Comparison of ENCODE assay signal across 23 cellular contexts in the genomic region with DNA sequence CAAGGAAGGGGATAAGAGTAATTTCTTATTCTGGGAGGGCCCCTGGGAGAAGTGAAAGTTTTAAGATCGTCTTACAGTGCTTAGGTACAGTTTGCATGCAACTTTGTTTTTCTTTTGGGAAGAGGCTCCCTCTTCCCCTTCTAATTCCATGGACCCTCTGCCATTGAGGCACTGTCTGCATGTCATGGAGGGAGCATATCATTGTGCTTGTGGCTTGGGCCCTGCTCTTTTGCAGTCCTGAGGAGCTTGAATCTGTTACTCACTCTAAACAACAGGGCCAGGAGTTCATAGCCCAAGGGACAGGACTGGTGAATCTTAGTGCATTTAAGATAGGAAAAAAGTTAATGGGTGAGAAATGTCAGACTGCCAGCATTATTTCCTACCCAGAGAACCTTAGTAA. TPM values are rescaled to one million over a fixed set of nuclear protein-coding genes. Genes with fewer than 3 reads are reported as not detected.
DNase-seq lines count a peak whose midpoint lies in the region; ATAC-seq, FAIRE-seq and TF ChIP-seq lines count a peak whose summit lies in the region.
"Had no signal": no experiment of that assay in that cellular context is flagged by ENCODE, and none has a peak within 500 bp of the region (broad histone marks: within the 10 kb centered on the region; RNA-seq: fewer than 3 reads in every experiment).

No MANE protein-coding gene starts in this region.

- H2AFZ ChIP-seq in astrocyte (ENCODE audit: low read depth, low read length) (no peak overlapping the region), smooth muscle cell (ENCODE audit: low read depth) (no peak overlapping the region)
- H2AFZ ChIP-seq: GM23338 had no signal

- TF ChIP-seq CTCF in astrocyte (IDR thresholded peaks at IDR 0.05; ENCODE audit: insufficient read depth, low read depth, low read length) (no peak), neural crest cell (conservative IDR thresholded peaks at IDR 0.05) (no peak), smooth muscle cell (IDR thresholded peaks at IDR 0.05; ENCODE audit: borderline replicate concordance, insufficient read depth, poor library complexity, severe bottlenecking) (no peak)

- H3K4me1 ChIP-seq in astrocyte (ENCODE audit: insufficient read depth, low read length) (peaks cover 24% of the 10 kb centered on the region), smooth muscle cell (ENCODE audit: low read depth) (peaks cover 18% of the 10 kb centered on the region)

- H3K9ac ChIP-seq in astrocyte (ENCODE audit: low read length) = no peak overlapping the region
- no peak overlapping the region for H3K9ac ChIP-seq in smooth muscle cell (ENCODE audit: low read depth)

- 100% methylated on average over 1 of the region's 1 CpG for WGBS in smooth muscle cell (ENCODE audit: low lambda C conversion rate)

- H4K20me1 ChIP-seq in astrocyte (ENCODE audit: insufficient read depth, low read length) = peaks cover 20% of the 10 kb centered on the region
- H4K20me1 ChIP-seq in smooth muscle cell (ENCODE audit: low read depth) = peaks cover 16% of the 10 kb centered on the region

- H3K36me3 ChIP-seq in astrocyte (ENCODE audit: insufficient read depth, low read length) (peaks cover 4% of the 10 kb centered on the region), smooth muscle cell (ENCODE audit: low read depth) (no peaks in the 10 kb centered on the region)

- H3K27ac Mint-ChIP-seq in activated naive CD8-positive, alpha-beta T cell = no peak overlapping the region
- no peak overlapping the region for H3K27ac Mint-ChIP-seq in activated naive CD8-positive, alpha-beta T cell treated with anti-CD3 and anti-CD28 coated beads for 36 hours
- H3K27ac Mint-ChIP-seq in astrocyte (ENCODE audit: unreplicated experiment) (peak overlapping the region; percentile 77), neural crest cell (ENCODE audit: unreplicated experiment) (no peak overlapping the region)
- H3K27ac Mint-ChIP-seq: GM23338 had no signal

- H3K9me3 ChIP-seq in astrocyte (ENCODE audit: insufficient read depth, low read depth, low read length) (no peaks in the 10 kb centered on the region), smooth muscle cell (replicated peaks; ENCODE audit: low read depth) (no peaks in the 10 kb centered on the region)
- H3K9me3 ChIP-seq: HAP-1, Peyer's patch had no signal

- no peaks in the 10 kb centered on the region for H3K27me3 Mint-ChIP-seq in activated naive CD8-positive, alpha-beta T cell
- no peaks in the 10 kb centered on the region for H3K27me3 Mint-ChIP-seq in activated naive CD8-positive, alpha-beta T cell treated with anti-CD3 and anti-CD28 coated beads for 36 hours
- no peaks in the 10 kb centered on the region for H3K27me3 Mint-ChIP-seq in astrocyte (ENCODE audit: low read depth, unreplicated experiment)
- H3K27me3 Mint-ChIP-seq in neural crest cell (ENCODE audit: low read depth) = no peaks in the 10 kb centered on the region

- peaks cover 45% of the 10 kb centered on the region for H3K4me1 Mint-ChIP-seq in activated naive CD8-positive, alpha-beta T cell (ENCODE audit: low read depth)
- H3K4me1 Mint-ChIP-seq in activated naive CD8-positive, alpha-beta T cell treated with anti-CD3 and anti-CD28 coated beads for 36 hours = peaks cover 27% of the 10 kb centered on the region
- H3K4me1 Mint-ChIP-seq in astrocyte (ENCODE audit: low read depth, unreplicated experiment) (peaks cover 17% of the 10 kb centered on the region), neural crest cell (peaks cover 35% of the 10 kb centered on the region)

- H3F3A ChIP-seq in smooth muscle cell (ENCODE audit: low read depth) = no peaks in the 10 kb centered on the region

- H3K4me3 ChIP-seq in astrocyte (ENCODE audit: insufficient read depth, low read depth, low read length) (no peak overlapping the region), smooth muscle cell (no peak overlapping the region)
- H3K4me3 ChIP-seq: GM12878, GM23338, HAP-1, Peyer's patch had no signal

- no peak for DNase-seq in activated naive CD8-positive, alpha-beta T cell treated with anti-CD3 and anti-CD28 coated beads for 36 hours
- DNase-seq in astrocyte (ENCODE audit: low read depth) = no peak
- no peak for DNase-seq in neural crest cell (ENCODE audit: low read depth, low spot score)
- no peak for DNase-seq in amygdala (lab: John Stamatoyannopoulos, UW)
- no peak for DNase-seq in smooth muscle cell (lab: John Stamatoyannopoulos, UW; ENCODE audit: unreplicated experiment)
- DNase-seq: AML-193, COR-L47, DMS 273 treated with DMSO at 0.1 percent for 48 hours, DMS79 treated with DMSO at 0.1 percent for 48 hours, KG1, NCI-H1105, NCI-H146, NCI-H2029, NCI-H2227 treated with DMSO at 0.1 percent for 48 hours, NCI-H524, NCI-H774, Peyer's patch had no signal

- no peak overlapping the region for H3K4me2 ChIP-seq in astrocyte (ENCODE audit: low read length)
- no peak overlapping the region for H3K4me2 ChIP-seq in smooth muscle cell
- H3K4me2 ChIP-seq: GM23338 had no signal

- H3K79me2 ChIP-seq in astrocyte (ENCODE audit: insufficient read depth, low read length) (peaks cover 58% of the 10 kb centered on the region), smooth muscle cell (ENCODE audit: low read depth) (peaks cover 56% of the 10 kb centered on the region)

- FAIRE-seq in astrocyte (lab: Jason Lieb, UNC) = no peak
- FAIRE-seq: GM12878 had no signal

- peak overlapping the region; percentile 98 for H3K4me3 Mint-ChIP-seq in activated naive CD8-positive, alpha-beta T cell
- H3K4me3 Mint-ChIP-seq in activated naive CD8-positive, alpha-beta T cell treated with anti-CD3 and anti-CD28 coated beads for 36 hours = no peak overlapping the region
- H3K4me3 Mint-ChIP-seq in astrocyte (ENCODE audit: unreplicated experiment) = peak overlapping the region; percentile 99
- H3K4me3 Mint-ChIP-seq in neural crest cell = peak overlapping the region; percentile 77

- no peaks in the 10 kb centered on the region for H3K27me3 ChIP-seq in astrocyte (ENCODE audit: insufficient read depth, low read length)
- H3K27me3 ChIP-seq in smooth muscle cell (ENCODE audit: low read depth) = no peaks in the 10 kb centered on the region
- H3K27me3 ChIP-seq: Peyer's patch had no signal

- no peaks in the 10 kb centered on the region for H3K9me3 Mint-ChIP-seq in activated naive CD8-positive, alpha-beta T cell (ENCODE audit: low read depth)
- no peaks in the 10 kb centered on the region for H3K9me3 Mint-ChIP-seq in activated naive CD8-positive, alpha-beta T cell treated with anti-CD3 and anti-CD28 coated beads for 36 hours
- H3K9me3 Mint-ChIP-seq in astrocyte (ENCODE audit: unreplicated experiment) (no peaks in the 10 kb centered on the region), neural crest cell (no peaks in the 10 kb centered on the region)
- H3K9me3 Mint-ChIP-seq: GM23338 had no signal

- no peak overlapping the region for H3K27ac ChIP-seq in astrocyte (ENCODE audit: low read depth, low read length)
- H3K27ac ChIP-seq in smooth muscle cell (ENCODE audit: low read depth) = no peak overlapping the region
- H3K27ac ChIP-seq: C4-2B, Peyer's patch had no signal

- no peak for ATAC-seq in HG02884 (IDR thresholded peaks at IDR 0.05; ENCODE audit: unreplicated experiment)
- ATAC-seq: GM12878, GM23338 had no signal

- H3K36me3 Mint-ChIP-seq in activated naive CD8-positive, alpha-beta T cell = no peaks in the 10 kb centered on the region
- peaks cover 7% of the 10 kb centered on the region for H3K36me3 Mint-ChIP-seq in activated naive CD8-positive, alpha-beta T cell treated with anti-CD3 and anti-CD28 coated beads for 36 hours
- peaks cover 2% of the 10 kb centered on the region for H3K36me3 Mint-ChIP-seq in astrocyte (ENCODE audit: low read depth, unreplicated experiment)
- no peaks in the 10 kb centered on the region for H3K36me3 Mint-ChIP-seq in neural crest cell (ENCODE audit: low read depth)

RNA-seq across cellular contexts. Expression of gene UBE3B, which starts 2.3 kb away (rescaled TPM):
- total RNA-seq in activated naive CD8-positive, alpha-beta T cell treated with anti-CD3 and anti-CD28 coated beads for 36 hours = 10 to 100 TPM; 23.4 to 23.5 TPM
- total RNA-seq in astrocyte (34.4 and 42.6 TPM in 2 replicates), neural crest cell (35.9 and 38.7 TPM in 2 replicates), smooth muscle cell (45.5 and 62.9 TPM in 2 replicates)
- polyA plus RNA-seq in smooth muscle cell = 21.8 and 24.2 TPM in 2 replicates

RNA-seq across cellular contexts. Expression of gene KCTD10, which starts 2.7 kb away (rescaled TPM):
- total RNA-seq in activated naive CD8-positive, alpha-beta T cell treated with anti-CD3 and anti-CD28 coated beads for 36 hours = 10 to 100 TPM; 47.6 to 48.9 TPM
- total RNA-seq in astrocyte = 118 and 120 TPM in 2 replicates
- total RNA-seq in neural crest cell = 58.4 and 66.4 TPM in 2 replicates
- total RNA-seq in smooth muscle cell = 89.7 and 111 TPM in 2 replicates
- polyA plus RNA-seq in smooth muscle cell = 63.7 and 79.6 TPM in 2 replicates
